6 cellular contexts compared by ENCODE assay signal in the genomic region with DNA sequence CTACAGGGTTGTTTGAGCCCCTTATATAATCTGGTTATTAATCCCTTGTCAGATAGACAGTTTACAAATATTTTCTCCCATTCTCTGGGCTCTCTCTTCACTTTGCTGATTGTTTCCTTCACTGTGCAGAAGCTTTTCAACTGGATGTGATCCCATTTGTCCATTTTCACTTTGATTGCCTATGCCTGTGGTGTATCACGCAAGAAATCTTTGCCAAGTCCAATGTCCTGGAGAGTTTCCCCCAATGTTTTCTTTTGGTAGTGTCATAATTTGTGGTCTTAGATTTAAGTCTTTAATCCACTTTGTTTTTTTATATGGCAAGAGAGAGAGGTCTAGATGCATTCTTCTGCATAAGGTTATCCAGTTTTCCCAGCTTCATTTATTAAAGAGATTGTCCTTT.
"Had no signal": no experiment of that assay in that cellular context is flagged by ENCODE, and none has a peak within 500 bp of the region (broad histone marks: within the 10 kb centered on the region; RNA-seq: fewer than 3 reads in every experiment).

No MANE protein-coding gene starts in this region.

- H3K27ac Mint-ChIP-seq: IgD-negative memory B cell had no signal

- H3K4me3 Mint-ChIP-seq: IgD-negative memory B cell had no signal

- DNase-seq: IMR-90, KBM-7 had no signal

- H3K27ac ChIP-seq: HL-60 had no signal

- H3K4me3 ChIP-seq: K562 had no signal

- H3K27me3 Mint-ChIP-seq: IgD-negative memory B cell had no signal

- ATAC-seq: HepG2, K562 had no signal
